ENCODE assay signal across 10 cellular contexts in the genomic region with DNA sequence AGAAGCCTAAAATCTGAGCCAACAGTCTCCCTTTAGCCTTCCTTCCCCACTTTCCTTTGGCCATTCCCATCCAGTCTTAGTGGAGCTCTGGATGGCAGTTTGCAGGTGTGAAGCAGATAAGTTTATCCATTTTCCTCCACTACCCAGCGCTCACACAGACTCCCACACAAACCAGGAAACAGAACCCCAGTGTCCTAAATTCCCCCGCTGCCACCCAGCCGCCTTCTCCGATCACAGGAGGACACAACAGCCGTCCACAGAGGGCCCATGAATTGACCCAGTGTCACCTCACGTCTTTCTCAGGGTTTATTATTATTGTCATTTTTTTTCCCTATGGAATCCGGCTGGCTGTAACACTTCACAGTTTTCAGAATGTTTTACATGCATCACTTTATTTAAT. TPM values are rescaled to one million over a fixed set of nuclear protein-coding genes. Genes with fewer than 3 reads are reported as not detected.
DNase-seq lines count a peak whose midpoint lies in the region; ATAC-seq and TF ChIP-seq lines count a peak whose summit lies in the region.
"Had no signal": no experiment of that assay in that cellular context is flagged by ENCODE, and none has a peak within 500 bp of the region (broad histone marks: within the 10 kb centered on the region; RNA-seq: fewer than 3 reads in every experiment).

No MANE protein-coding gene starts in this region.

- H3K79me2 ChIP-seq in hepatocyte: peaks cover 65% of the 10 kb centered on the region

- DNase-seq in SJSA1 (ENCODE audit: low read depth in 1 of 2, low spot score in 2 of 2) (no peak), hepatocyte (ENCODE audit: low spot score) (no peak), sigmoid colon (no peak), NCI-H510A treated with DMSO at 0.1 percent for 48 hours (lab: John Stamatoyannopoulos, UW) (no peak), foreskin fibroblast (no peak), GM13976 (ENCODE audit: low spot score) (no peak)
- DNase-seq: glutamatergic neuron; stimulated activated CD4-positive, alpha-beta T cell treated with anti-CD3 and anti-CD28 coated beads, Interleukin-4, amount 100 ng/mL, for 4 hours had no signal

- TF ChIP-seq EP300 in sigmoid colon (IDR thresholded peaks at IDR 0.05): no peak

- H3K27me3 ChIP-seq in SJSA1 (replicated peaks): no peaks in the 10 kb centered on the region
- no peaks in the 10 kb centered on the region for H3K27me3 ChIP-seq in hepatocyte
- H3K27me3 ChIP-seq in sigmoid colon: no peaks in the 10 kb centered on the region

- ATAC-seq in HG03378 (IDR thresholded peaks at IDR 0.05; ENCODE audit: unreplicated experiment): no peak

- peaks cover 7% of the 10 kb centered on the region for H3K9me3 ChIP-seq in SJSA1 (replicated peaks)
- H3K9me3 ChIP-seq in hepatocyte (ENCODE audit: low read depth): no peaks in the 10 kb centered on the region
- no peaks in the 10 kb centered on the region for H3K9me3 ChIP-seq in sigmoid colon

- H3K4me3 ChIP-seq in SJSA1: no peak overlapping the region
- no peak overlapping the region for H3K4me3 ChIP-seq in hepatocyte
- H3K4me3 ChIP-seq in sigmoid colon: no peak overlapping the region
- H3K4me3 ChIP-seq in foreskin fibroblast (ENCODE audit: low read depth in 1 of 2, low read length in 2 of 2): no peak overlapping the region

- H4K20me1 ChIP-seq in hepatocyte (ENCODE audit: insufficient read depth, poor library complexity, severe bottlenecking): no peaks in the 10 kb centered on the region

- H3K9me2 ChIP-seq in hepatocyte (replicated peaks; ENCODE audit: insufficient read depth): no peaks in the 10 kb centered on the region

- 89% methylated on average over 7 of the region's 7 CpGs for WGBS in hepatocyte (ENCODE audit: low lambda C conversion rate, missing lambda C conversion rate)
- WGBS in sigmoid colon, 2 donors: 39 to 69% methylated on average over 7 of the region's 7 CpGs

- H3K4me1 ChIP-seq in SJSA1 (replicated peaks) (peaks cover 79% of the 10 kb centered on the region), hepatocyte (ENCODE audit: insufficient read depth) (peaks cover 27% of the 10 kb centered on the region), sigmoid colon (peaks cover 0 to 100% (median 98%) of the 10 kb centered on the region in 4 donors)

- intact Hi-C loops in sigmoid colon (cut with DNase I): loop anchor here (10.0 kb wide), 1 partner anchor 338 kb away; the partner anchor contains the start of gene IFFO1

- in situ Hi-C loops in GM13976 (cut with MboI; ENCODE audit: low sequenced_read_pairs, unreplicated experiment): no loop called here

- peak overlapping the region; percentile 84 for H3K27ac ChIP-seq in C4-2B
- peak overlapping the region; percentile 98 for H3K27ac ChIP-seq in SJSA1
- peak overlapping the region; percentile 74 for H3K27ac ChIP-seq in hepatocyte
- H3K27ac ChIP-seq in sigmoid colon: peak overlapping the region; percentile 95 to 100 (median 98)

- no peak for TF ChIP-seq POLR2A in sigmoid colon (IDR thresholded peaks at IDR 0.05)

- H2AFZ ChIP-seq in hepatocyte: no peak overlapping the region

- H3K36me3 ChIP-seq in SJSA1 (peaks cover 40% of the 10 kb centered on the region), hepatocyte (replicated peaks; ENCODE audit: insufficient read depth, low read depth) (no peaks in the 10 kb centered on the region), sigmoid colon (peaks cover 0 to 15% (median 2%) of the 10 kb centered on the region in 4 donors)

- H3K4me2 ChIP-seq in hepatocyte: peak overlapping the region; percentile 6

- TF ChIP-seq CTCF in C4-2B (conservative IDR thresholded peaks at IDR 0.05) (no peak), hepatocyte (IDR thresholded peaks at IDR 0.05; ENCODE audit: poor library complexity) (no peak), sigmoid colon (IDR thresholded peaks at IDR 0.05) (no peak), foreskin fibroblast (IDR thresholded peaks at IDR 0.05; ENCODE audit: low read depth, low read length) (no peak), GM13976 (IDR thresholded peaks at IDR 0.05; ENCODE audit: borderline replicate concordance, control extremely low read depth, extremely low read depth, insufficient read depth, missing control alignments) (no peak)

RNA-seq across cellular contexts. Expression of gene CD9, which starts 16.4 kb away (rescaled TPM):
- 279 and 304 TPM in 2 replicates for total RNA-seq in SJSA1 (2014; rRNA removed; shearing (Covaris generic))
- 117 and 139 TPM in 2 replicates for total RNA-seq in hepatocyte
- polyA plus RNA-seq in hepatocyte: 166 and 188 TPM in 2 replicates
- 100 to 1,000 TPM; 240 to 453 (median 303) TPM for total RNA-seq in sigmoid colon
- polyA plus RNA-seq in sigmoid colon: 100 to 1,000 TPM; 180 to 548 (median 335) TPM
